In the genomic region with DNA sequence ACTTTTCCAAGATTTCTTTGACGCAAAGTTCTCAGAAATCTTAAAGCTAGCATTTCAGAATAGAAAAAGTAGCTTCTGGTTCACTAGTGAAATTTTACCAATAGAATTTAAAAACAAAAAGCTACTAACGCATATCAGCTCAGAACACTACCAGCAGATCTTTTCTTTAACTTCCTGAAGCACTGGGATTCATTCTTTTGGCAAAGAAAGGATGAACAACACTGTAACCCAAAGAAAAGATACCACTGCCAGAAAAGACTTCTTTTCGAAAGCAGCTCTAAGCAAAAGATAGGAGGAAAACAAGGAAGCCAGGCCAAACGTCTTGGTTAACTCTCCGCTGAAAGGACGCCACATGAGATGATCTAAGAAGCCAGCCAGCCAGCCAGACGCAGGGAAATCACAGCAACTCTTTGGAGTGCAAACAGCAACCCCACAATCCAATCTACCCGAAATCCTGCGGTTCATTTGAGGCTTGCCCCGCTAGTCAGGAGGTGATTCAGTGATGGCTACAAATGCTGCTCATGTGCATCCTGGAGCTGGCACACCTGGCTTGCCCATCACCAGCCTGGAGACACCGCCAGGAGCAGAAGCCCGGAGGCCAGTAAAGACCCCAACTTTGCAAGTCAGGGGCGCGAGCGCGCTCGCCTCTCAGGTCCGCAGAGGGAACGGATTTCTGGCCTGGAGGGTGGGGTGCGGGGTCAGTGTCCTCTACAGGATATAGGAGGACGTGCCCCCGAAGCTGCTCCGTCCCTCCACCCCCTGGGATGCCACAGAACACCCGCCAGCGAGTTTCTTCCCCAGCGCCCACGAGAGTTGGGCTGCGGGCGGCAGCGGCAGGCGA, we compare ENCODE assay signal across 8 cellular contexts. TPM values are rescaled to one million over a fixed set of nuclear protein-coding genes. Genes with fewer than 3 reads are reported as not detected.
A peak's percentile ranks its signal among the peaks of the same experiment; 100 is the strongest.
DNase-seq lines count a peak whose midpoint lies in the region; ATAC-seq and TF ChIP-seq lines count a peak whose summit lies in the region.

No MANE protein-coding gene starts in this region.

- no peaks in the 10 kb centered on the region for H3K27me3 Mint-ChIP-seq in activated CD4-positive, alpha-beta memory T cell treated with anti-CD3 and anti-CD28 coated beads for 36 hours

- peaks cover 0 to 17% (median 10%) of the 10 kb centered on the region in 3 donors for H3K36me3 ChIP-seq in esophagus squamous epithelium
- peaks cover under 1 to 16% (median 9%) of the 10 kb centered on the region in 4 donors for H3K36me3 ChIP-seq in upper lobe of left lung

- H3K4me1 Mint-ChIP-seq in activated CD4-positive, alpha-beta memory T cell treated with anti-CD3 and anti-CD28 coated beads for 36 hours (ENCODE audit: low read depth) = no peaks in the 10 kb centered on the region

- ATAC-seq in upper lobe of left lung (ENCODE audit: low FRiP score in 2 of 2) (peak in 1 of 2 donors; percentile 84), GM21576 (IDR thresholded peaks at IDR 0.05; ENCODE audit: unreplicated experiment) (no peak)

- intact Hi-C loops in activated CD4-positive, alpha-beta memory T cell treated with anti-CD3 and anti-CD28 coated beads for 36 hours (cut with micrococcal nuclease) = loop anchor here (1.0 kb wide), 1 partner anchor 32 kb away; no protein-coding TSS in a partner anchor
- intact Hi-C loops in esophagus squamous epithelium (cut with DNase I) = no loop called here

- H3K9me3 ChIP-seq in esophagus squamous epithelium (no peaks in the 10 kb centered on the region), upper lobe of left lung (no peaks in the 10 kb centered on the region)

- TF ChIP-seq CTCF in esophagus squamous epithelium (IDR thresholded peaks at IDR 0.05) (peak in 1 of 6 experiments; percentile 7), upper lobe of left lung (IDR thresholded peaks at IDR 0.05) (no peak)

- 4 to 5% methylated on average over 31 of the region's 31 CpGs for whole genome bisulfite sequencing in esophagus squamous epithelium, 2 donors
- 6 to 7% methylated on average over 31 of the region's 31 CpGs for WGBS in upper lobe of left lung, 2 donors

- H3K9me3 Mint-ChIP-seq in activated CD4-positive, alpha-beta memory T cell treated with anti-CD3 and anti-CD28 coated beads for 36 hours = no peaks in the 10 kb centered on the region

- peaks cover 0 to 7% (median 0%) of the 10 kb centered on the region in 4 donors for H3K27me3 ChIP-seq in esophagus squamous epithelium
- no peaks in the 10 kb centered on the region for H3K27me3 ChIP-seq in upper lobe of left lung

- peak; percentile 27 for DNase-seq in stimulated activated CD4-positive, alpha-beta T cell treated with anti-CD3 and anti-CD28 coated beads, Interleukin-4, amount 100 ng/mL, for 24 hours
- DNase-seq in stimulated activated CD4-positive, alpha-beta T cell treated with anti-CD3 and anti-CD28 coated beads, Interleukin-4, amount 100 ng/mL, for 4 hours = no peak
- DNase-seq in NCI-H1105 (lab: John Stamatoyannopoulos, UW) = peak; percentile 46
- peak; percentile 42 for DNase-seq in activated CD4-positive, alpha-beta memory T cell treated with anti-CD3 and anti-CD28 coated beads for 36 hours
- no peak for DNase-seq in esophagus squamous epithelium (lab: John Stamatoyannopoulos, UW)
- peak; percentile 86 for DNase-seq in middle frontal gyrus (ENCODE audit: extremely low spot score, low spot score)
- peak in 1 of 2 donors; percentile 78 for DNase-seq in upper lobe of left lung

- CTCF ChIA-PET in activated CD4-positive, alpha-beta memory T cell treated with anti-CD3 and anti-CD28 coated beads for 36 hours (lab: Charles Lee) = interaction anchor here (0.9 to 2.7 kb wide), 5 partner anchors 8 to 347 kb away, joined by 3 to 12 read pairs (median 3); no protein-coding TSS in a partner anchor

- no peak overlapping the region for H3K4me3 Mint-ChIP-seq in activated CD4-positive, alpha-beta memory T cell treated with anti-CD3 and anti-CD28 coated beads for 36 hours

- no peaks in the 10 kb centered on the region for H3K36me3 Mint-ChIP-seq in activated CD4-positive, alpha-beta memory T cell treated with anti-CD3 and anti-CD28 coated beads for 36 hours

- H3K27ac ChIP-seq in esophagus squamous epithelium (peak overlapping the region; percentile 43 to 81 (median 75)), upper lobe of left lung (peak overlapping the region; percentile 39 to 84 (median 44))

- POLR2A ChIA-PET in activated CD4-positive, alpha-beta memory T cell treated with anti-CD3 and anti-CD28 coated beads for 36 hours (lab: Charles Lee) = interaction anchor here (0.6 to 1.2 kb wide), 3 partner anchors 8 to 293 kb away, joined by 3 to 6 read pairs (median 4); no protein-coding TSS in a partner anchor

- H3K4me3 ChIP-seq in esophagus squamous epithelium (peak overlapping the region; percentile 38 to 68 (median 50)), upper lobe of left lung (peak overlapping the region; percentile 47 to 74 (median 56))

- no peak overlapping the region for H3K27ac Mint-ChIP-seq in activated CD4-positive, alpha-beta memory T cell treated with anti-CD3 and anti-CD28 coated beads for 36 hours

- H3K4me1 ChIP-seq in esophagus squamous epithelium (peaks cover 10 to 33% (median 12%) of the 10 kb centered on the region in 3 donors), upper lobe of left lung (peaks cover 18 to 28% (median 18%) of the 10 kb centered on the region in 4 donors)

- no peak for TF ChIP-seq EP300 in upper lobe of left lung (IDR thresholded peaks at IDR 0.05)

- TF ChIP-seq POLR2A in esophagus squamous epithelium (IDR thresholded peaks at IDR 0.05) (no peak), upper lobe of left lung (IDR thresholded peaks at IDR 0.05) (no peak)

RNA-seq across cellular contexts. Expression of gene NBPF1, which starts 0.8 kb away (rescaled TPM):
- total RNA-seq in activated CD4-positive, alpha-beta memory T cell treated with anti-CD3 and anti-CD28 coated beads for 36 hours = 1 to 10 TPM; 1.9 to 2.4 TPM
- total RNA-seq in esophagus squamous epithelium = 10 to 100 TPM in 3 of 4 donors, 1 to 10 TPM in 1; 10.0 to 23.5 (median 10.7) TPM
- 10 to 100 TPM; 31.6 to 81.7 (median 34.3) TPM for total RNA-seq in upper lobe of left lung

RNA-seq across cellular contexts. Expression of gene RNU1-3, which starts 54.2 kb away (rescaled TPM):
- total RNA-seq in activated CD4-positive, alpha-beta memory T cell treated with anti-CD3 and anti-CD28 coated beads for 36 hours = 1,000 to 10,000 TPM; 1,390 to 1,409 TPM
- total RNA-seq in esophagus squamous epithelium (under 1 TPM; under 0.01 TPM), upper lobe of left lung (over 10,000 TPM in 1 of 6 donors, 1,000 to 10,000 TPM in 2, under 1 TPM in 3; under 0.01 to 14,413 (median 1,360) TPM)

Comparison
In these comparisons a context has a peak if more than half of its experiments do, and no peak if none do; other contexts are left out.
1. DNase-seq: peak in stimulated activated CD4-positive, alpha-beta T cell treated with anti-CD3 and anti-CD28 coated beads, Interleukin-4, amount 100 ng/mL, for 24 hours (single experiment), NCI-H1105 (single experiment), activated CD4-positive, alpha-beta memory T cell treated with anti-CD3 and anti-CD28 coated beads for 36 hours (single experiment) and middle frontal gyrus (single experiment); none in stimulated activated CD4-positive, alpha-beta T cell treated with anti-CD3 and anti-CD28 coated beads, Interleukin-4, amount 100 ng/mL, for 4 hours (0 of 2) and esophagus squamous epithelium (single experiment).